17 cellular contexts compared by ENCODE assay signal in the genomic region with DNA sequence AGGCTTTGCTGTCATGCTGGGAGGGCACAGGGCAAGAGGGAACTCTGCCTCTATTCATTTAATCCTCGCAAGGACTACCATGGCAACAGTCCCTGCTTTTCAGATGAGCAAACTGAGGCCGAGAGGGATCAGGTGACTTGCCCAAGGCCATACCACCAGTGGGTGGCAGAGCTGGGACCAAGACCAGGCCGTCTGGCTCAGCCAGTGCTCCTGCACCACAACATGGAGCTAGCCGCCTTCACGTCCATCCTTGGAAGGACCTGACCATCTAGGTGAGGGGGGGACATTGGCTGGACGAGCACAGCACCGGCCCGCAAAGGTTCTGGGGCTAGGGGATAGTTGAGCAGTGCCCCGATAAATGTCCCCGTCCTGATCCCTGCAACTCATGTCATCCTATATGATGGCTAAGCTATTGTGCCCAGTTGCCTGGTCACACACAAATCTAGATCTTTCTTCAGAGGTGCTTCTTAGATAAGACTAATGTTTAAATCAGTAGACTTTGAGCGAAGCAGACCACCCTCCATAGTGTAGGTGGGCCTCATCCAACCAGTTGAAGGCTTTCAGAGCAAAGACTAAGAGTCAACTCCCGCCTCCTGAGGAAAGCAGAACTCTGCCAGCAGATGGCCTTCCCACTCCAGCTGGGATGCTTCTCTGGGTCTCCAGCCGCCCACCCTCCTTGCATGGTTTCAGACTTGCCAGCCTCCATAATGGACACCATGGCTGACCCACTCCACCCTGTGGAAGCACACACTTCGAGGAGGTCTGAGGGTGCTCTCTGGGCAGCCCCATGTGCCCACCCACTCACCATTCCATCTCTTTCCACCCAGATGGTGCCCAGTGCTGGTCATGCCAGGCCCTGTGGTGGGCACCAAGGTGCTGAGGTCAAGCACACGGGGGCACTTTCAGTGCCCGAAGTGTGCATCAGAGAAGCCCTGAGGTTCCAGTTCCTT.
A peak's percentile ranks its signal among the peaks of the same experiment; 100 is the strongest.
DNase-seq lines count a peak whose midpoint lies in the region; ATAC-seq and TF ChIP-seq lines count a peak whose summit lies in the region.
"Had no signal": no experiment of that assay in that cellular context is flagged by ENCODE, and none has a peak within 500 bp of the region (broad histone marks: within the 10 kb centered on the region; RNA-seq: fewer than 3 reads in every experiment).

No MANE protein-coding gene starts in this region.

- no peaks in the 10 kb centered on the region for H3K36me3 Mint-ChIP-seq in activated CD8-positive, alpha-beta memory T cell treated with anti-CD3 and anti-CD28 coated beads, Interleukin-2, amount 10 ng/mL, durations not matched to agents 7 days and 5 days
- no peaks in the 10 kb centered on the region for H3K36me3 Mint-ChIP-seq in mesothelial cell of epicardium

- TF ChIP-seq CTCF in mesothelial cell of epicardium (IDR thresholded peaks at IDR 0.05; ENCODE audit: unreplicated experiment) (no peak), tibial nerve (IDR thresholded peaks at IDR 0.05) (no peak)

- H3K9me3 ChIP-seq in tibial nerve = no peaks in the 10 kb centered on the region

- CTCF ChIA-PET in activated CD8-positive, alpha-beta memory T cell treated with anti-CD3 and anti-CD28 coated beads, Interleukin-2, amount 10 ng/mL, durations not matched to agents 7 days and 5 days (lab: Charles Lee) = no interaction called here

- H3K4me3 Mint-ChIP-seq in activated CD8-positive, alpha-beta memory T cell treated with anti-CD3 and anti-CD28 coated beads, Interleukin-2, amount 10 ng/mL, durations not matched to agents 7 days and 5 days = no peak overlapping the region
- H3K4me3 Mint-ChIP-seq in mesothelial cell of epicardium = no peak overlapping the region

- H3K27me3 ChIP-seq in tibial nerve = no peaks in the 10 kb centered on the region

- H3K4me3 ChIP-seq in tibial nerve = no peak overlapping the region

- no peaks in the 10 kb centered on the region for H3K9me3 Mint-ChIP-seq in activated CD8-positive, alpha-beta memory T cell treated with anti-CD3 and anti-CD28 coated beads, Interleukin-2, amount 10 ng/mL, durations not matched to agents 7 days and 5 days (ENCODE audit: low read depth)
- H3K9me3 Mint-ChIP-seq in mesothelial cell of epicardium = no peaks in the 10 kb centered on the region

- H3K4me1 ChIP-seq in tibial nerve = no peaks in the 10 kb centered on the region
- H3K4me1 ChIP-seq: parathyroid adenoma had no signal

- no peaks in the 10 kb centered on the region for H3K27me3 Mint-ChIP-seq in activated CD8-positive, alpha-beta memory T cell treated with anti-CD3 and anti-CD28 coated beads, Interleukin-2, amount 10 ng/mL, durations not matched to agents 7 days and 5 days
- no peaks in the 10 kb centered on the region for H3K27me3 Mint-ChIP-seq in mesothelial cell of epicardium (ENCODE audit: low read depth)

- no peak for TF ChIP-seq POLR2A in tibial nerve (IDR thresholded peaks at IDR 0.05)

- peak; percentile 42 for DNase-seq in activated CD8-positive, alpha-beta memory T cell treated with anti-CD3 and anti-CD28 coated beads for 24 hours
- no peak for DNase-seq in activated CD8-positive, alpha-beta memory T cell treated with anti-CD3 and anti-CD28 coated beads, Interleukin-2, amount 50 U/mL, for 4 hours
- DNase-seq in activated CD8-positive, alpha-beta memory T cell treated with anti-CD3 and anti-CD28 coated beads, Interleukin-2, amount 10 ng/mL, durations not matched to agents 7 days and 5 days = peak; percentile 35
- no peak for DNase-seq in mesothelial cell of epicardium (ENCODE audit: low spot score in 2 of 2, unreplicated experiment in 2 of 2)
- DNase-seq in GM19240 (ENCODE audit: insufficient read length, low spot score) = no peak
- no peak for DNase-seq in cerebellar cortex (ENCODE audit: low spot score)
- no peak for DNase-seq in tibial nerve (ENCODE audit: low spot score in 2 of 2)
- DNase-seq: activated CD4-positive, CD25-positive, alpha-beta regulatory T cell treated with anti-CD3 and anti-CD28 coated beads, Interleukin-2, amount 50 U/mL, for 72 hours; foreskin melanocyte; KG1; left ventricle myocardium superior; NCI-H1694; NCI-H226; OCI-M1; stimulated activated CD4-positive, alpha-beta T cell treated with anti-CD3 and anti-CD28 coated beads, Interleukin-2, amount 100 ng/mL, for 48 hours had no signal

- 81 to 86% methylated on average over 14 to 15 of the region's 16 CpGs for WGBS in tibial nerve, 2 donors

- H3K27ac Mint-ChIP-seq in activated CD8-positive, alpha-beta memory T cell treated with anti-CD3 and anti-CD28 coated beads, Interleukin-2, amount 10 ng/mL, durations not matched to agents 7 days and 5 days = no peak overlapping the region
- peak overlapping the region; percentile 50 for H3K27ac Mint-ChIP-seq in mesothelial cell of epicardium

- no peaks in the 10 kb centered on the region for H3K36me3 ChIP-seq in tibial nerve

- H3K27ac ChIP-seq in tibial nerve = no peak overlapping the region
- H3K27ac ChIP-seq: parathyroid adenoma had no signal

- TF ChIP-seq RAD21 in Ishikawa (IDR thresholded peaks at IDR 0.05; ENCODE audit: low read depth) = no peak

- ATAC-seq in activated CD8-positive, alpha-beta memory T cell treated with anti-CD3 and anti-CD28 coated beads, Interleukin-2, amount 10 ng/mL, durations not matched to agents 7 days and 5 days = no peak
- ATAC-seq: left ventricle myocardium superior had no signal

- H3K4me1 Mint-ChIP-seq in activated CD8-positive, alpha-beta memory T cell treated with anti-CD3 and anti-CD28 coated beads, Interleukin-2, amount 10 ng/mL, durations not matched to agents 7 days and 5 days = no peaks in the 10 kb centered on the region
- H3K4me1 Mint-ChIP-seq in mesothelial cell of epicardium = peaks cover 37% of the 10 kb centered on the region

- no peak for TF ChIP-seq EP300 in Ishikawa (IDR thresholded peaks at IDR 0.05; ENCODE audit: borderline replicate concordance)
- TF ChIP-seq EP300 in tibial nerve (IDR thresholded peaks at IDR 0.05) = no peak

TF ChIP-seq in Ishikawa, 13 proteins besides CTCF, POLR2A, EP300 and RAD21:
- no peak for TF ChIP-seq CEBPB (IDR thresholded peaks at IDR 0.05)
- TF ChIP-seq, protein P1, sequence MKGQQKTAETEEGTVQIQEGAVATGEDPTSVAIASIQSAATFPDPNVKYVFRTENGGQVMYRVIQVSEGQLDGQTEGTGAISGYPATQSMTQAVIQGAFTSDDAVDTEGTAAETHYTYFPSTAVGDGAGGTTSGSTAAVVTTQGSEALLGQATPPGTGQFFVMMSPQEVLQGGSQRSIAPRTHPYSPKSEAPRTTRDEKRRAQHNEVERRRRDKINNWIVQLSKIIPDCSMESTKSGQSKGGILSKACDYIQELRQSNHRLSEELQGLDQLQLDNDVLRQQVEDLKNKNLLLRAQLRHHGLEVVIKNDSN (IDR thresholded peaks at IDR 0.05) = peak; percentile 55

Comparison
In these comparisons a context has a peak if more than half of its experiments do, and no peak if none do; other contexts are left out.
1. DNase-seq: peak in activated CD8-positive, alpha-beta memory T cell treated with anti-CD3 and anti-CD28 coated beads for 24 hours (single experiment) and activated CD8-positive, alpha-beta memory T cell treated with anti-CD3 and anti-CD28 coated beads, Interleukin-2, amount 10 ng/mL, durations not matched to agents 7 days and 5 days (single experiment); none in activated CD8-positive, alpha-beta memory T cell treated with anti-CD3 and anti-CD28 coated beads, Interleukin-2, amount 50 U/mL, for 4 hours (single experiment), mesothelial cell of epicardium (0 of 2), GM19240 (single experiment), cerebellar cortex (single experiment) and tibial nerve (0 of 2).